In genomic region chr4:15665738-15666365, GRCh38 we compare ENCODE assay signal across 11 cellular contexts. TPM values are rescaled to one million over a fixed set of nuclear protein-coding genes. Genes with fewer than 3 reads are reported as not detected.
DNase-seq lines count a peak whose midpoint lies in the region; ATAC-seq and TF ChIP-seq lines count a peak whose summit lies in the region.
"Had no signal": no experiment of that assay in that cellular context is flagged by ENCODE, and none has a peak within 500 bp of the region (broad histone marks: within the 10 kb centered on the region; RNA-seq: fewer than 3 reads in every experiment).

No MANE protein-coding gene starts in this region.

- H3K4me3 ChIP-seq in Caco-2 (ENCODE audit: low read depth, low read length): no peak overlapping the region

- no peaks in the 10 kb centered on the region for H3K4me1 Mint-ChIP-seq in Caco-2 (ENCODE audit: low read depth, unreplicated experiment)
- peaks cover 30% of the 10 kb centered on the region for H3K4me1 Mint-ChIP-seq in chondrocyte (ENCODE audit: low read depth)
- peaks cover 17% of the 10 kb centered on the region for H3K4me1 Mint-ChIP-seq in activated T-cell treated with anti-CD3 and anti-CD28 coated beads, Interleukin-2, amount 50 U/mL, for 72 hours (ENCODE audit: low read depth)
- H3K4me1 Mint-ChIP-seq: nephron progenitor cell had no signal

- CTCF ChIA-PET in Caco-2 (lab: Charles Lee): interaction anchor here (0.6 kb wide), 2 partner anchors 15 to 1145 kb away, joined by 3 to 5 read pairs; no protein-coding TSS in a partner anchor

- no peaks in the 10 kb centered on the region for H3K36me3 ChIP-seq in Caco-2 (ENCODE audit: control insufficient read depth, insufficient read depth, low read length)

- no peak for DNase-seq in Caco-2
- DNase-seq in MV-4-11 (lab: John Stamatoyannopoulos, UW): peak; percentile 93
- no peak for DNase-seq in chondrocyte (ENCODE audit: low spot score)
- peak; percentile 21 for DNase-seq in mucosa of gallbladder (ENCODE audit: low spot score)
- no peak for DNase-seq in cortex of kidney (lab: John Stamatoyannopoulos, UW)
- no peak for DNase-seq in germinal center (ENCODE audit: low spot score)
- no peak for DNase-seq in HUDEP-2 (lab: John Stamatoyannopoulos, UW; ENCODE audit: unreplicated experiment in 76 of 76)
- DNase-seq in activated T-cell treated with anti-CD3 and anti-CD28 coated beads, Interleukin-2, amount 50 U/mL, for 72 hours: no peak
- DNase-seq: DMS 273 treated with DMSO at 0.1 percent for 48 hours, NCI-H2227 treated with DMSO at 0.1 percent for 48 hours, nephron progenitor cell had no signal

- no peaks in the 10 kb centered on the region for H3K27me3 Mint-ChIP-seq in Caco-2 (ENCODE audit: insufficient read depth, unreplicated experiment)
- H3K27me3 Mint-ChIP-seq in chondrocyte (ENCODE audit: low read depth): no peaks in the 10 kb centered on the region
- no peaks in the 10 kb centered on the region for H3K27me3 Mint-ChIP-seq in activated T-cell treated with anti-CD3 and anti-CD28 coated beads, Interleukin-2, amount 50 U/mL, for 72 hours (ENCODE audit: low read depth)

- H3K4me1 ChIP-seq in Caco-2: no peaks in the 10 kb centered on the region

- no peak for ATAC-seq in activated T-cell treated with anti-CD3 and anti-CD28 coated beads, Interleukin-2, amount 50 U/mL, for 72 hours (replicated peaks in 1 of 2)

- H3K27ac Mint-ChIP-seq in Caco-2 (ENCODE audit: unreplicated experiment) (peak overlapping the region; percentile 50), chondrocyte (ENCODE audit: unreplicated experiment) (peak overlapping the region; percentile 17)
- no peak overlapping the region for H3K27ac Mint-ChIP-seq in activated T-cell treated with anti-CD3 and anti-CD28 coated beads, Interleukin-2, amount 50 U/mL, for 72 hours
- H3K27ac Mint-ChIP-seq: nephron progenitor cell had no signal

- H3K9me3 Mint-ChIP-seq in Caco-2 (ENCODE audit: unreplicated experiment) (no peaks in the 10 kb centered on the region), chondrocyte (ENCODE audit: low read depth) (no peaks in the 10 kb centered on the region)
- no peaks in the 10 kb centered on the region for H3K9me3 Mint-ChIP-seq in activated T-cell treated with anti-CD3 and anti-CD28 coated beads, Interleukin-2, amount 50 U/mL, for 72 hours
- H3K9me3 Mint-ChIP-seq: nephron progenitor cell had no signal

- BruUV-seq in Caco-2 (replicated peaks; lab: Mats Ljungman, UMichigan): no TSS peak

- H3K4me3 Mint-ChIP-seq in Caco-2 (ENCODE audit: unreplicated experiment) (no peak overlapping the region), chondrocyte (ENCODE audit: unreplicated experiment) (no peak overlapping the region)
- no peak overlapping the region for H3K4me3 Mint-ChIP-seq in activated T-cell treated with anti-CD3 and anti-CD28 coated beads, Interleukin-2, amount 50 U/mL, for 72 hours
- H3K4me3 Mint-ChIP-seq: nephron progenitor cell had no signal

- intact Hi-C loops in Caco-2 (cut with micrococcal nuclease; ENCODE audit: unreplicated experiment): no loop called here

- H3K27me3 ChIP-seq in Caco-2 (replicated peaks; ENCODE audit: control insufficient read depth, insufficient read depth, low read length): no peaks in the 10 kb centered on the region

- TF ChIP-seq CTCF in Caco-2 (IDR thresholded peaks at IDR 0.05; ENCODE audit: insufficient read depth in 1 of 2, low read depth in 1 of 2, low read length in 1 of 2, severe bottlenecking in 1 of 2, unreplicated experiment in 1 of 2) (no peak), chondrocyte (IDR thresholded peaks at IDR 0.05) (no peak)

- peaks cover 19% of the 10 kb centered on the region for H3K36me3 Mint-ChIP-seq in Caco-2 (ENCODE audit: insufficient read depth, unreplicated experiment)
- no peaks in the 10 kb centered on the region for H3K36me3 Mint-ChIP-seq in chondrocyte (ENCODE audit: low read depth)
- peaks cover 4 to 7% of the 10 kb centered on the region in 2 donors for H3K36me3 Mint-ChIP-seq in activated T-cell treated with anti-CD3 and anti-CD28 coated beads, Interleukin-2, amount 50 U/mL, for 72 hours (ENCODE audit: insufficient read depth in 2 of 2)

- POLR2A ChIA-PET in Caco-2 (lab: Charles Lee): no interaction called here

- H3K9me3 ChIP-seq in Caco-2: no peaks in the 10 kb centered on the region

RNA-seq across cellular contexts. Expression of gene FBXL5, which starts 10.7 kb away (rescaled TPM):
- total RNA-seq in Caco-2 (2022) (29.1 and 32.7 TPM in 2 replicates), chondrocyte (54.4 to 110 TPM (median 56.9 TPM) in 3 replicates), mucosa of gallbladder (93.5 TPM)
- 10 to 100 TPM; 39.5 to 40.5 TPM for total RNA-seq in activated T-cell treated with anti-CD3 and anti-CD28 coated beads, Interleukin-2, amount 50 U/mL, for 72 hours

RNA-seq across cellular contexts. Expression of gene FAM200B, which starts 15.8 kb away (rescaled TPM):
- total RNA-seq in Caco-2 (2022) (15.5 and 16.6 TPM in 2 replicates), chondrocyte (26.0 to 33.0 TPM (median 31.8 TPM) in 3 replicates), mucosa of gallbladder (33.9 TPM)
- total RNA-seq in activated T-cell treated with anti-CD3 and anti-CD28 coated beads, Interleukin-2, amount 50 U/mL, for 72 hours: 10 to 100 TPM; 15.8 to 23.1 TPM

RNA-seq across cellular contexts. Expression of gene BST1, which starts 37.0 kb away (rescaled TPM):
- 0.41 and 0.72 TPM in 2 replicates for total RNA-seq in Caco-2 (2022)
- total RNA-seq in chondrocyte: 0.45 TPM in 1 of 3 replicates, not detected in the others
- total RNA-seq in mucosa of gallbladder: 12.7 TPM
- total RNA-seq in activated T-cell treated with anti-CD3 and anti-CD28 coated beads, Interleukin-2, amount 50 U/mL, for 72 hours: under 1 TPM; 0.24 to 0.65 TPM

Comparison
In these comparisons a context has a peak if more than half of its experiments do, and no peak if none do; other contexts are left out.
1. DNase-seq: peak in MV-4-11 (single experiment) and mucosa of gallbladder (single experiment); none in Caco-2 (0 of 2), chondrocyte (single experiment), cortex of kidney (single experiment), germinal center (single experiment), HUDEP-2 (0 of 76) and activated T-cell treated with anti-CD3 and anti-CD28 coated beads, Interleukin-2, amount 50 U/mL, for 72 hours (0 of 2).